In the genomic region with DNA sequence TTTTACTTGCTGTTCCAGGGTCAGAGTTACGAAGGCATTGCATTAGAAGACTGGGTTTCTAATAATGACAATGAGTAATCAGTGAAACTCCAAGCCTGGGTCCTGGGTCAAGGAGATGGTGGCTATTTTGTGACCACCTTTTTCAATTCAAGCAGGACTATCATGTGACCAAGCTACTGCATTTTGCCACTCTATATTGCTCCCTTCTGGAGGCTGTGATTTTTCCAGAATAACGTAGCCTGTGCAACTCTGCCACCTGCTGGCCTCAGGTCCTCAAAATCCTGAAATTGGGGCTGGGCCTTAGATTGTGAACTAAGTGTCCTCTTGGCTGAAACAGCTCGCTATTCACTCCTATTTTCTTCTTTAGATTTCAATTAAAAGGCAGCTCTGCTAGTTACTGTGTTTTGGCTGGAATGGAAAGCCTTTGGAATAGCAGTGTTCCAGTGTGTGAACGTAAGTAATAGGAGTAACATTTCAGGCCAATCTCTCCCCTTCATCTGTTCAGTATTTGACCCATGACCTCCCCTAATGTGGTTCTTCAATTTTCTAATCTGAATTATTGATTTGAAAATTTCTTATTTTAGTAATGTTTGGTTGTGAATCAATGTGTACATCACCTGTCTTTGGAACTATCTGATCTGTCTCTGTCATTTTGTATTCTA, we compare ENCODE assay signal across 1 cellular context.
TF ChIP-seq lines count a peak whose summit lies in the region.

No MANE protein-coding gene starts in this region.

TF ChIP-seq in K562, 482 proteins besides CTCF, POLR2A, EP300 and RAD21 (continued from another document and continues in another):
- TF ChIP-seq, protein P1, sequence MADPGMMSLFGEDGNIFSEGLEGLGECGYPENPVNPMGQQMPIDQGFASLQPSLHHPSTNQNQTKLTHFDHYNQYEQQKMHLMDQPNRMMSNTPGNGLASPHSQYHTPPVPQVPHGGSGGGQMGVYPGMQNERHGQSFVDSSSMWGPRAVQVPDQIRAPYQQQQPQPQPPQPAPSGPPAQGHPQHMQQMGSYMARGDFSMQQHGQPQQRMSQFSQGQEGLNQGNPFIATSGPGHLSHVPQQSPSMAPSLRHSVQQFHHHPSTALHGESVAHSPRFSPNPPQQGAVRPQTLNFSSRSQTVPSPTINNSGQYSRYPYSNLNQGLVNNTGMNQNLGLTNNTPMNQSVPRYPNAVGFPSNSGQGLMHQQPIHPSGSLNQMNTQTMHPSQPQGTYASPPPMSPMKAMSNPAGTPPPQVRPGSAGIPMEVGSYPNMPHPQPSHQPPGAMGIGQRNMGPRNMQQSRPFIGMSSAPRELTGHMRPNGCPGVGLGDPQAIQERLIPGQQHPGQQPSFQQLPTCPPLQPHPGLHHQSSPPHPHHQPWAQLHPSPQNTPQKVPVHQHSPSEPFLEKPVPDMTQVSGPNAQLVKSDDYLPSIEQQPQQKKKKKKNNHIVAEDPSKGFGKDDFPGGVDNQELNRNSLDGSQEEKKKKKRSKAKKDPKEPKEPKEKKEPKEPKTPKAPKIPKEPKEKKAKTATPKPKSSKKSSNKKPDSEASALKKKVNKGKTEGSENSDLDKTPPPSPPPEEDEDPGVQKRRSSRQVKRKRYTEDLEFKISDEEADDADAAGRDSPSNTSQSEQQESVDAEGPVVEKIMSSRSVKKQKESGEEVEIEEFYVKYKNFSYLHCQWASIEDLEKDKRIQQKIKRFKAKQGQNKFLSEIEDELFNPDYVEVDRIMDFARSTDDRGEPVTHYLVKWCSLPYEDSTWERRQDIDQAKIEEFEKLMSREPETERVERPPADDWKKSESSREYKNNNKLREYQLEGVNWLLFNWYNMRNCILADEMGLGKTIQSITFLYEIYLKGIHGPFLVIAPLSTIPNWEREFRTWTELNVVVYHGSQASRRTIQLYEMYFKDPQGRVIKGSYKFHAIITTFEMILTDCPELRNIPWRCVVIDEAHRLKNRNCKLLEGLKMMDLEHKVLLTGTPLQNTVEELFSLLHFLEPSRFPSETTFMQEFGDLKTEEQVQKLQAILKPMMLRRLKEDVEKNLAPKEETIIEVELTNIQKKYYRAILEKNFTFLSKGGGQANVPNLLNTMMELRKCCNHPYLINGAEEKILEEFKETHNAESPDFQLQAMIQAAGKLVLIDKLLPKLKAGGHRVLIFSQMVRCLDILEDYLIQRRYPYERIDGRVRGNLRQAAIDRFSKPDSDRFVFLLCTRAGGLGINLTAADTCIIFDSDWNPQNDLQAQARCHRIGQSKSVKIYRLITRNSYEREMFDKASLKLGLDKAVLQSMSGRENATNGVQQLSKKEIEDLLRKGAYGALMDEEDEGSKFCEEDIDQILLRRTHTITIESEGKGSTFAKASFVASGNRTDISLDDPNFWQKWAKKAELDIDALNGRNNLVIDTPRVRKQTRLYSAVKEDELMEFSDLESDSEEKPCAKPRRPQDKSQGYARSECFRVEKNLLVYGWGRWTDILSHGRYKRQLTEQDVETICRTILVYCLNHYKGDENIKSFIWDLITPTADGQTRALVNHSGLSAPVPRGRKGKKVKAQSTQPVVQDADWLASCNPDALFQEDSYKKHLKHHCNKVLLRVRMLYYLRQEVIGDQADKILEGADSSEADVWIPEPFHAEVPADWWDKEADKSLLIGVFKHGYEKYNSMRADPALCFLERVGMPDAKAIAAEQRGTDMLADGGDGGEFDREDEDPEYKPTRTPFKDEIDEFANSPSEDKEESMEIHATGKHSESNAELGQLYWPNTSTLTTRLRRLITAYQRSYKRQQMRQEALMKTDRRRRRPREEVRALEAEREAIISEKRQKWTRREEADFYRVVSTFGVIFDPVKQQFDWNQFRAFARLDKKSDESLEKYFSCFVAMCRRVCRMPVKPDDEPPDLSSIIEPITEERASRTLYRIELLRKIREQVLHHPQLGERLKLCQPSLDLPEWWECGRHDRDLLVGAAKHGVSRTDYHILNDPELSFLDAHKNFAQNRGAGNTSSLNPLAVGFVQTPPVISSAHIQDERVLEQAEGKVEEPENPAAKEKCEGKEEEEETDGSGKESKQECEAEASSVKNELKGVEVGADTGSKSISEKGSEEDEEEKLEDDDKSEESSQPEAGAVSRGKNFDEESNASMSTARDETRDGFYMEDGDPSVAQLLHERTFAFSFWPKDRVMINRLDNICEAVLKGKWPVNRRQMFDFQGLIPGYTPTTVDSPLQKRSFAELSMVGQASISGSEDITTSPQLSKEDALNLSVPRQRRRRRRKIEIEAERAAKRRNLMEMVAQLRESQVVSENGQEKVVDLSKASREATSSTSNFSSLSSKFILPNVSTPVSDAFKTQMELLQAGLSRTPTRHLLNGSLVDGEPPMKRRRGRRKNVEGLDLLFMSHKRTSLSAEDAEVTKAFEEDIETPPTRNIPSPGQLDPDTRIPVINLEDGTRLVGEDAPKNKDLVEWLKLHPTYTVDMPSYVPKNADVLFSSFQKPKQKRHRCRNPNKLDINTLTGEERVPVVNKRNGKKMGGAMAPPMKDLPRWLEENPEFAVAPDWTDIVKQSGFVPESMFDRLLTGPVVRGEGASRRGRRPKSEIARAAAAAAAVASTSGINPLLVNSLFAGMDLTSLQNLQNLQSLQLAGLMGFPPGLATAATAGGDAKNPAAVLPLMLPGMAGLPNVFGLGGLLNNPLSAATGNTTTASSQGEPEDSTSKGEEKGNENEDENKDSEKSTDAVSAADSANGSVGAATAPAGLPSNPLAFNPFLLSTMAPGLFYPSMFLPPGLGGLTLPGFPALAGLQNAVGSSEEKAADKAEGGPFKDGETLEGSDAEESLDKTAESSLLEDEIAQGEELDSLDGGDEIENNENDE (IDR thresholded peaks at IDR 0.05; ENCODE audit: low read depth, low read length) = no peak
- peak; percentile 69 for TF ChIP-seq ARID2 (IDR thresholded peaks at IDR 0.05)
- no peak for TF ChIP-seq JUN (IDR thresholded peaks at IDR 0.05; ENCODE audit: borderline replicate concordance, low read depth, low read length)
- TF ChIP-seq JUN (CRISPR knock-in tag; IDR thresholded peaks at IDR 0.05; ENCODE audit: borderline replicate concordance) = no peak
- TF ChIP-seq, protein P2, sequence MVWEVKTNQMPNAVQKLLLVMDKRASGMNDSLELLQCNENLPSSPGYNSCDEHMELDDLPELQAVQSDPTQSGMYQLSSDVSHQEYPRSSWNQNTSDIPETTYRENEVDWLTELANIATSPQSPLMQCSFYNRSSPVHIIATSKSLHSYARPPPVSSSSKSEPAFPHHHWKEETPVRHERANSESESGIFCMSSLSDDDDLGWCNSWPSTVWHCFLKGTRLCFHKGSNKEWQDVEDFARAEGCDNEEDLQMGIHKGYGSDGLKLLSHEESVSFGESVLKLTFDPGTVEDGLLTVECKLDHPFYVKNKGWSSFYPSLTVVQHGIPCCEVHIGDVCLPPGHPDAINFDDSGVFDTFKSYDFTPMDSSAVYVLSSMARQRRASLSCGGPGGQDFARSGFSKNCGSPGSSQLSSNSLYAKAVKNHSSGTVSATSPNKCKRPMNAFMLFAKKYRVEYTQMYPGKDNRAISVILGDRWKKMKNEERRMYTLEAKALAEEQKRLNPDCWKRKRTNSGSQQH (CRISPR knock-in tag; IDR thresholded peaks at IDR 0.05) = no peak
- TF ChIP-seq CBFA2T2 (conservative IDR thresholded peaks at IDR 0.05) = 0 out of 2 replicates have a peak, but pooled peaks have one; percentile 20
- TF ChIP-seq KAT8 (IDR thresholded peaks at IDR 0.05; ENCODE audit: low read depth) = no peak
- no peak for TF ChIP-seq MCM5 (IDR thresholded peaks at IDR 0.05; ENCODE audit: low read depth)
- no peak for TF ChIP-seq EWSR1 (IDR thresholded peaks at IDR 0.05; ENCODE audit: borderline replicate concordance, low read depth, partially characterized antibody)
- TF ChIP-seq, protein P3, sequence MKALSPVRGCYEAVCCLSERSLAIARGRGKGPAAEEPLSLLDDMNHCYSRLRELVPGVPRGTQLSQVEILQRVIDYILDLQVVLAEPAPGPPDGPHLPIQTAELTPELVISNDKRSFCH (CRISPR knock-in tag; IDR thresholded peaks at IDR 0.05) = no peak
- TF ChIP-seq, protein P3 (tag; IDR thresholded peaks at IDR 0.05) = no peak
- TF ChIP-seq THRAP3 (IDR thresholded peaks at IDR 0.05; ENCODE audit: borderline replicate concordance) = no peak
- no peak for TF ChIP-seq HIVEP1 (CRISPR knock-in tag; IDR thresholded peaks at IDR 0.05)
- TF ChIP-seq SMAD4 (CRISPR knock-in tag; conservative IDR thresholded peaks at IDR 0.05) = no peak
- no peak for TF ChIP-seq PURB (CRISPR knock-in tag; IDR thresholded peaks at IDR 0.05; ENCODE audit: low read depth)
- TF ChIP-seq YBX1 (IDR thresholded peaks at IDR 0.05) = no peak
- TF ChIP-seq, protein P4, sequence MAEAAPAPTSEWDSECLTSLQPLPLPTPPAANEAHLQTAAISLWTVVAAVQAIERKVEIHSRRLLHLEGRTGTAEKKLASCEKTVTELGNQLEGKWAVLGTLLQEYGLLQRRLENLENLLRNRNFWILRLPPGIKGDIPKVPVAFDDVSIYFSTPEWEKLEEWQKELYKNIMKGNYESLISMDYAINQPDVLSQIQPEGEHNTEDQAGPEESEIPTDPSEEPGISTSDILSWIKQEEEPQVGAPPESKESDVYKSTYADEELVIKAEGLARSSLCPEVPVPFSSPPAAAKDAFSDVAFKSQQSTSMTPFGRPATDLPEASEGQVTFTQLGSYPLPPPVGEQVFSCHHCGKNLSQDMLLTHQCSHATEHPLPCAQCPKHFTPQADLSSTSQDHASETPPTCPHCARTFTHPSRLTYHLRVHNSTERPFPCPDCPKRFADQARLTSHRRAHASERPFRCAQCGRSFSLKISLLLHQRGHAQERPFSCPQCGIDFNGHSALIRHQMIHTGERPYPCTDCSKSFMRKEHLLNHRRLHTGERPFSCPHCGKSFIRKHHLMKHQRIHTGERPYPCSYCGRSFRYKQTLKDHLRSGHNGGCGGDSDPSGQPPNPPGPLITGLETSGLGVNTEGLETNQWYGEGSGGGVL (CRISPR knock-in tag; IDR thresholded peaks at IDR 0.05) = no peak
- TF ChIP-seq PRPF4 (IDR thresholded peaks at IDR 0.05; ENCODE audit: insufficient read depth, low read depth, low read length, poor library complexity, severe bottlenecking) = no peak
- no peak for TF ChIP-seq ATF7 (IDR thresholded peaks at IDR 0.05)
- TF ChIP-seq, protein P5, sequence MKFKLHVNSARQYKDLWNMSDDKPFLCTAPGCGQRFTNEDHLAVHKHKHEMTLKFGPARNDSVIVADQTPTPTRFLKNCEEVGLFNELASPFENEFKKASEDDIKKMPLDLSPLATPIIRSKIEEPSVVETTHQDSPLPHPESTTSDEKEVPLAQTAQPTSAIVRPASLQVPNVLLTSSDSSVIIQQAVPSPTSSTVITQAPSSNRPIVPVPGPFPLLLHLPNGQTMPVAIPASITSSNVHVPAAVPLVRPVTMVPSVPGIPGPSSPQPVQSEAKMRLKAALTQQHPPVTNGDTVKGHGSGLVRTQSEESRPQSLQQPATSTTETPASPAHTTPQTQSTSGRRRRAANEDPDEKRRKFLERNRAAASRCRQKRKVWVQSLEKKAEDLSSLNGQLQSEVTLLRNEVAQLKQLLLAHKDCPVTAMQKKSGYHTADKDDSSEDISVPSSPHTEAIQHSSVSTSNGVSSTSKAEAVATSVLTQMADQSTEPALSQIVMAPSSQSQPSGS (CRISPR knock-in tag; IDR thresholded peaks at IDR 0.05) = no peak
- TF ChIP-seq NR2C2 (CRISPR knock-in tag; IDR thresholded peaks at IDR 0.05) = no peak
- TF ChIP-seq NR2C2 (tag; IDR thresholded peaks at IDR 0.05) = peak; percentile 69
- no peak; the same call in 1 of the 2 replicates for TF ChIP-seq CTBP1 (IDR thresholded peaks at IDR 0.05; ENCODE audit: borderline replicate concordance)
- TF ChIP-seq, protein P6, sequence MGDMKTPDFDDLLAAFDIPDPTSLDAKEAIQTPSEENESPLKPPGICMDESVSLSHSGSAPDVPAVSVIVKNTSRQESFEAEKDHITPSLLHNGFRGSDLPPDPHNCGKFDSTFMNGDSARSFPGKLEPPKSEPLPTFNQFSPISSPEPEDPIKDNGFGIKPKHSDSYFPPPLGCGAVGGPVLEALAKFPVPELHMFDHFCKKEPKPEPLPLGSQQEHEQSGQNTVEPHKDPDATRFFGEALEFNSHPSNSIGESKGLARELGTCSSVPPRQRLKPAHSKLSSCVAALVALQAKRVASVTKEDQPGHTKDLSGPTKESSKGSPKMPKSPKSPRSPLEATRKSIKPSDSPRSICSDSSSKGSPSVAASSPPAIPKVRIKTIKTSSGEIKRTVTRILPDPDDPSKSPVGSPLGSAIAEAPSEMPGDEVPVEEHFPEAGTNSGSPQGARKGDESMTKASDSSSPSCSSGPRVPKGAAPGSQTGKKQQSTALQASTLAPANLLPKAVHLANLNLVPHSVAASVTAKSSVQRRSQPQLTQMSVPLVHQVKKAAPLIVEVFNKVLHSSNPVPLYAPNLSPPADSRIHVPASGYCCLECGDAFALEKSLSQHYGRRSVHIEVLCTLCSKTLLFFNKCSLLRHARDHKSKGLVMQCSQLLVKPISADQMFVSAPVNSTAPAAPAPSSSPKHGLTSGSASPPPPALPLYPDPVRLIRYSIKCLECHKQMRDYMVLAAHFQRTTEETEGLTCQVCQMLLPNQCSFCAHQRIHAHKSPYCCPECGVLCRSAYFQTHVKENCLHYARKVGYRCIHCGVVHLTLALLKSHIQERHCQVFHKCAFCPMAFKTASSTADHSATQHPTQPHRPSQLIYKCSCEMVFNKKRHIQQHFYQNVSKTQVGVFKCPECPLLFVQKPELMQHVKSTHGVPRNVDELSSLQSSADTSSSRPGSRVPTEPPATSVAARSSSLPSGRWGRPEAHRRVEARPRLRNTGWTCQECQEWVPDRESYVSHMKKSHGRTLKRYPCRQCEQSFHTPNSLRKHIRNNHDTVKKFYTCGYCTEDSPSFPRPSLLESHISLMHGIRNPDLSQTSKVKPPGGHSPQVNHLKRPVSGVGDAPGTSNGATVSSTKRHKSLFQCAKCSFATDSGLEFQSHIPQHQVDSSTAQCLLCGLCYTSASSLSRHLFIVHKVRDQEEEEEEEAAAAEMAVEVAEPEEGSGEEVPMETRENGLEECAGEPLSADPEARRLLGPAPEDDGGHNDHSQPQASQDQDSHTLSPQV (IDR thresholded peaks at IDR 0.05) = peak; percentile 57
- TF ChIP-seq, protein P7, sequence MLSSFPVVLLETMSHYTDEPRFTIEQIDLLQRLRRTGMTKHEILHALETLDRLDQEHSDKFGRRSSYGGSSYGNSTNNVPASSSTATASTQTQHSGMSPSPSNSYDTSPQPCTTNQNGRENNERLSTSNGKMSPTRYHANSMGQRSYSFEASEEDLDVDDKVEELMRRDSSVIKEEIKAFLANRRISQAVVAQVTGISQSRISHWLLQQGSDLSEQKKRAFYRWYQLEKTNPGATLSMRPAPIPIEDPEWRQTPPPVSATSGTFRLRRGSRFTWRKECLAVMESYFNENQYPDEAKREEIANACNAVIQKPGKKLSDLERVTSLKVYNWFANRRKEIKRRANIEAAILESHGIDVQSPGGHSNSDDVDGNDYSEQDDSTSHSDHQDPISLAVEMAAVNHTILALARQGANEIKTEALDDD (IDR thresholded peaks at IDR 0.05) = no peak
- no peak for TF ChIP-seq NR2F6 (CRISPR knock-in tag; IDR thresholded peaks at IDR 0.05)
- TF ChIP-seq PHF20 (IDR thresholded peaks at IDR 0.05; ENCODE audit: partially characterized antibody) = no peak
- TF ChIP-seq, protein P8, sequence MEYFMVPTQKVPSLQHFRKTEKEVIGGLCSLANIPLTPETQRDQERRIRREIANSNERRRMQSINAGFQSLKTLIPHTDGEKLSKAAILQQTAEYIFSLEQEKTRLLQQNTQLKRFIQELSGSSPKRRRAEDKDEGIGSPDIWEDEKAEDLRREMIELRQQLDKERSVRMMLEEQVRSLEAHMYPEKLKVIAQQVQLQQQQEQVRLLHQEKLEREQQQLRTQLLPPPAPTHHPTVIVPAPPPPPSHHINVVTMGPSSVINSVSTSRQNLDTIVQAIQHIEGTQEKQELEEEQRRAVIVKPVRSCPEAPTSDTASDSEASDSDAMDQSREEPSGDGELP (CRISPR knock-in tag; IDR thresholded peaks at IDR 0.05; ENCODE audit: borderline replicate concordance) = no peak
- no peak for TF ChIP-seq NONO (IDR thresholded peaks at IDR 0.05; ENCODE audit: low read depth in 2 of 2, low read length in 1 of 2)
- no peak for TF ChIP-seq ASH1L (IDR thresholded peaks at IDR 0.05; ENCODE audit: borderline replicate concordance, low read depth, partially characterized antibody)
- no peak for TF ChIP-seq CAMTA2 (CRISPR knock-in tag; conservative IDR thresholded peaks at IDR 0.05)
